Comparison of ENCODE assay signal across 2 cellular contexts in the genomic region with DNA sequence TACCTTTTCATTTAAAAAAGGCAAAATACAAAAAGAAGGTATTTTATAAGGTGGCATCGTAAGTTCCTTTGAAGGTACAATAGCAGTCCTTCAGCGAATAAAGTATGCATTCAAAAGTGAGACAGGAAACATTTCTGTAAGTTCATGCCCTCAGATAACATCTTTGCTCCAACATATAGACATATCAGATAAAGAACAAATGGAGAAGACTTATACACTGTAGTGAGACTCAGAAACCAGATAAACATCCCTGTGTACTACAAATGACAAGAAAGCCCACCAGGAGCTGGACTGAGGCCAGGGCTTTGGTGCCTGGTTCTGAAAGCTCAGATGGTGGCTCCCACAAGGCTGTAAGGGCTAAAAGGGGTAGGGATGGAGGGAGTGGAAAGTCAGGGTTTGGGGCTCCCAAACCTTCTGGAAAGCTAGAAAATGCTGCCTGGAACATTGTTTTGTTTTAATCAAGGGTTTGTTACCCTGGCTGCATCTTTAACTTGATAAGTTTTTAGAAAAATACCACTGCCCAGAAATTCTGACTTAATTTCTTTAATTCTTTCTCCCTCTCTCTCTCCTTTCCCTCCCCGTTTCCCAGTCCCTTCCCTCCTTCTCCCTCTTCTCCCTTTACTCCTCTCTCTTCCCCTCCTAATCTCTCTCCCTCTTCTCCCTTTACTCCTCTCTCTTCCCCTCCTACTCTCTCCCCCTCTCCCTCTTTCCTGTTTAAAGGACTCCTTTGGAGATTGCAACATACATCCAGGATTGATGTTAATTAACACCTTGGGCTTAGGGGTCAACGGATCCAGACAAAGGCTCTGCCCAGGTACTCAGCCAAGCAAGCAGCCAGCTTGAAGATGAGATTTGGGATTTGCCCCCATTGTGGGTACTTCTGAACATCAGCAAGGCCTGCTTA.
TF ChIP-seq lines count a peak whose summit lies in the region.

No MANE protein-coding gene starts in this region.

TF ChIP-seq in HepG2, 621 proteins besides CTCF, POLR2A, EP300 and RAD21:
- TF ChIP-seq HNRNPK (IDR thresholded peaks at IDR 0.05; ENCODE audit: low read depth, low read length, poor library complexity, severe bottlenecking): peak; percentile 90
- no peak for TF ChIP-seq YEATS2 (CRISPR knock-in tag; IDR thresholded peaks at IDR 0.05; ENCODE audit: borderline replicate concordance)
- no peak for TF ChIP-seq ZNF317 (CRISPR knock-in tag; IDR thresholded peaks at IDR 0.05)

TF ChIP-seq in H1, 55 proteins besides CTCF, POLR2A, EP300 and RAD21:
- TF ChIP-seq PHF8 (conservative IDR thresholded peaks at IDR 0.05; ENCODE audit: low read depth, low read length) (no peak), SAP30 (IDR thresholded peaks at IDR 0.05; ENCODE audit: insufficient read depth, insufficient replicate concordance, low read length) (no peak), RXRA (IDR thresholded peaks at IDR 0.05; ENCODE audit: insufficient read depth, low read depth, low read length) (no peak), CEBPB (IDR thresholded peaks at IDR 0.05; ENCODE audit: low read depth, low read length) (peak; percentile 65)
- TF ChIP-seq, protein P1, sequence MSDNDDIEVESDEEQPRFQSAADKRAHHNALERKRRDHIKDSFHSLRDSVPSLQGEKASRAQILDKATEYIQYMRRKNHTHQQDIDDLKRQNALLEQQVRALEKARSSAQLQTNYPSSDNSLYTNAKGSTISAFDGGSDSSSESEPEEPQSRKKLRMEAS (IDR thresholded peaks at IDR 0.05): no peak
TF ChIP-seq in H1: peak in this region for 1.
